24 cellular contexts compared by ENCODE assay signal in the genomic region with DNA sequence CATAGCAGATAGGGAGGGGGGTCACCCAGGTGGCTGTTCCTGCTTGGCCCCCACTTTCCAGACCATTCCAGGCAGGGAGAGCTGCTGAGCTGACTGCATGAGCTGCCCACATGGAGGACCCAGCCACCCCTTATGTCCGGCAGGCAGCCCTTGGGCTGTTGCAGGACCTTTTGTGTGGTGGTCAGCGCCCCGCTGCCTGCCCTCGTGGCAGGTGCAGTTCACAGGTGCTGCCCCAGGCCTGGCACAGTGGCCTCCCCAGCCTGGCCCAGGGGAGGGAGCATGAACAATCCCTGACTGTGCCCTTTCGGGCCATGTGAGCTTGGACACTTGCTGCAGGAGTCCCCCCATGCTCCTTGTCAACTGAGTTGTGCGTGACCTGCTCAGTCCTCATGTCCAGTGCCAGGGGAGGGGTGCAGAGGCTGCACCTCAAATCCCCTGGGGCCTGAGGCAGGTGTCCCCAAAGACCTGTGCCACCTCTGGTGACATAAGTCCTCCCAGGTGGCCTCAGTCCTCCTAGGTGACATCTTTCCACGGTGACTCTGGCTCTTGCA. TPM values are rescaled to one million over a fixed set of nuclear protein-coding genes. Genes with fewer than 3 reads are reported as not detected.
DNase-seq lines count a peak whose midpoint lies in the region; ATAC-seq, FAIRE-seq and TF ChIP-seq lines count a peak whose summit lies in the region.
"Had no signal": no experiment of that assay in that cellular context is flagged by ENCODE, and none has a peak within 500 bp of the region (broad histone marks: within the 10 kb centered on the region; RNA-seq: fewer than 3 reads in every experiment).

No MANE protein-coding gene starts in this region.

- no peak for ATAC-seq in left lobe of liver
- ATAC-seq in HG02623 (IDR thresholded peaks at IDR 0.05; ENCODE audit: unreplicated experiment): no peak
- no peak for ATAC-seq in HG02884 (IDR thresholded peaks at IDR 0.05; ENCODE audit: unreplicated experiment)
- ATAC-seq: CD8-positive, alpha-beta T cell; GM12878; HCT116 had no signal

- H3K36me3 ChIP-seq in kidney (ENCODE audit: control insufficient read depth in 1 of 2, insufficient read depth in 2 of 2, low read length in 2 of 2): no peaks in the 10 kb centered on the region
- H3K36me3 ChIP-seq: BLaER1 had no signal

- H3K4me1 ChIP-seq in kidney (ENCODE audit: control insufficient read depth in 1 of 2, insufficient read depth in 1 of 2, low read depth in 1 of 2, low read length in 2 of 2): no peaks in the 10 kb centered on the region
- H3K4me1 ChIP-seq: Caco-2 had no signal

- intact Hi-C loops in kidney (cut with DNase I): no loop called here

- DNase-seq in GM03348 (ENCODE audit: low spot score): peak; percentile 1
- peak; percentile 2 for DNase-seq in H4 (ENCODE audit: low spot score)
- DNase-seq in NB4 (ENCODE audit: low read depth): peak; percentile 38
- peak; percentile 62 for DNase-seq in kidney
- no peak for DNase-seq in hippocampal formation (lab: John Stamatoyannopoulos, UW)
- DNase-seq in left lobe of liver (ENCODE audit: low spot score): no peak
- DNase-seq: CD4-positive, CD25-positive, alpha-beta regulatory T cell; CD8-positive, alpha-beta T cell; DMS153; DND-41; GOT3; H9 had no signal

- TF ChIP-seq CTCF in NB4 (IDR thresholded peaks at IDR 0.05; ENCODE audit: low read depth, low read length) (no peak), kidney (IDR thresholded peaks at IDR 0.05; ENCODE audit: borderline replicate concordance, extremely low read depth, insufficient read depth) (no peak)

- H3K9me3 ChIP-seq in kidney (ENCODE audit: control insufficient read depth in 1 of 2, low read length in 2 of 2): no peaks in the 10 kb centered on the region
- H3K9me3 ChIP-seq: BLaER1, Caco-2 had no signal

- TF ChIP-seq POLR2A in NB4 (IDR thresholded peaks at IDR 0.05; ENCODE audit: extremely low read depth, insufficient read length): no peak

- no peak overlapping the region for H3K9ac ChIP-seq in kidney (ENCODE audit: low read length in 2 of 2)
- H3K9ac ChIP-seq: BLaER1 had no signal

- H3K4me3 ChIP-seq in NB4 (ENCODE audit: low read depth, low read length): no peak overlapping the region
- no peak overlapping the region for H3K4me3 ChIP-seq in kidney (ENCODE audit: low read length in 2 of 2)
- H3K4me3 ChIP-seq: BLaER1, GM12878 had no signal

- no peak overlapping the region for H3K27ac ChIP-seq in kidney (ENCODE audit: low read depth in 2 of 2, low read length in 2 of 2)
- H3K27ac ChIP-seq: 22Rv1, BLaER1, C4-2B had no signal

- FAIRE-seq in kidney (lab: Jason Lieb, UNC): no peak
- FAIRE-seq: A204.1, G401.6, GM12878, GM18507 had no signal

RNA-seq across cellular contexts. Expression of gene TBC1D26, which starts 8.6 kb away (rescaled TPM):
- not detected in 2 replicates for total RNA-seq in H4 (2014; rRNA removed; shearing (Covaris generic))
- total RNA-seq in kidney (not detected), left lobe of liver (not detected)
- polyA plus RNA-seq in kidney (ENCODE audit: insufficient read depth, low read depth, low replicate concordance): not detected
- total RNA-seq: B cell, Caco-2, GM12878 had no signal
- polyA plus RNA-seq: CD4-positive, CD25-positive, alpha-beta regulatory T cell had no signal

RNA-seq across cellular contexts. Expression of gene ZNF286A, which starts 41.1 kb away (rescaled TPM):
- 19.3 and 26.9 TPM in 2 replicates for total RNA-seq in H4 (2014; rRNA removed; shearing (Covaris generic))
- 17.4 TPM for total RNA-seq in kidney
- 11.0 TPM for polyA plus RNA-seq in kidney (ENCODE audit: insufficient read depth, low read depth, low replicate concordance)
- 3.5 TPM for total RNA-seq in left lobe of liver

RNA-seq across cellular contexts. Expression of gene TRIM16, which starts 56.5 kb away (rescaled TPM):
- total RNA-seq in H4 (2014; rRNA removed; shearing (Covaris generic)): 193 TPM in 2 replicates
- total RNA-seq in kidney (16.2 TPM), left lobe of liver (7.0 TPM)
- polyA plus RNA-seq in kidney (ENCODE audit: insufficient read depth, low read depth, low replicate concordance): 14.8 TPM

Comparison
In these comparisons a context has a peak if more than half of its experiments do, and no peak if none do; other contexts are left out.
1. DNase-seq: peak in GM03348 (single experiment), H4 (single experiment), NB4 (single experiment) and kidney (single experiment); none in hippocampal formation (0 of 2) and left lobe of liver (single experiment).
2. RNA of gene TRIM16, which starts 56.5 kb away (total RNA-seq): 193 TPM in H4; 16.2 TPM in kidney (single experiment) and 7.0 TPM in left lobe of liver (single experiment); every median in the first group is over 10 times any median in the second.